ENCODE assay signal across 1 cellular context in the genomic region with DNA sequence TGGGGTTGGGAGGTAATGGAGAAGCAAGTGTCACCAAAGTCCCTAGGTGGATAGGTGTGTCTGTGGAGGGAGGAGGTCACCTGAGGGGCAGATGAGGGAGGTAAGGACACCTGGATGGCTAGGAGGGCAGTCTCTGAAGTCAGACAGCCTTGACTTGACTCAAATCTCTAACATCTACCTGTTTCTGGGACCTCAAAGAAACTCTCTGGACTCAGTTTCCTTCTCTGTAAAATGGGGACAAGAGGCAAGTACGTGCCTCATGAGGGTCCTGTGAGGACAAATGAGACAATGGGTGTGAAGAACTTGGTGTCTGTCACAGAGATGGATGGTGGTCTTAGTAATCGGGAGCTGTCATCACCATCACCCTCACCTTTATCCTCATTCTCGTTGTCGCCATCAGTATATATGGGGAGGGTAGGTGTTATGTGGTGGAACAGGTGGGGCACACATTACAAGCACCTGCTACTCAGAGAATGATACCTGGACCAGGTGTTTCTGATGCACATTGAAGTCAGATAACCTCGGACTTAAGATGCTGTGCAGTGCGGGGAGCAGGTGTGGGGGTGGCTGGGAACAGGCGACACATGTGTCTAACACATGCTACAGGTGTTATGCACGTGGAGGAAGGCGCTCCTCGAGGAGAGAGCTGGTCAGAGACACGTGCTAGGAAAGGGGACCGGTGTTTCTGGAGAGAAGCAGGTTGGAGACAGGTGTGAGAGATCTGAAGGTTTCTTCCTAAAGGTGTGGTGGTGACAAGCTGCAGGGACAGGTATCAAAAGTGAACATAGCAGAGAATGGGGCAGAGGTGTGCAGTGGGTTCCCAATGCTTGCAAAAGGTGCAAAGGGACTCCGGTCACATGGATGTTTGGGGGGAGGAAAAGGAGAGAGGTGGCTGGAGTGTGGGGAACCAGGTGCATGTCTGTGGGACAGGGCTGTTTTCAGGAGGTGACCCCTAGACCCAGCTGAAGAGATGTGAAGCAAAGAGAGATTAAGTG.
TF ChIP-seq lines count a peak whose summit lies in the region.

No MANE protein-coding gene starts in this region.

TF ChIP-seq in K562, 482 proteins besides CTCF, POLR2A, EP300 and RAD21 (continued from another document):
- TF ChIP-seq, protein P1, sequence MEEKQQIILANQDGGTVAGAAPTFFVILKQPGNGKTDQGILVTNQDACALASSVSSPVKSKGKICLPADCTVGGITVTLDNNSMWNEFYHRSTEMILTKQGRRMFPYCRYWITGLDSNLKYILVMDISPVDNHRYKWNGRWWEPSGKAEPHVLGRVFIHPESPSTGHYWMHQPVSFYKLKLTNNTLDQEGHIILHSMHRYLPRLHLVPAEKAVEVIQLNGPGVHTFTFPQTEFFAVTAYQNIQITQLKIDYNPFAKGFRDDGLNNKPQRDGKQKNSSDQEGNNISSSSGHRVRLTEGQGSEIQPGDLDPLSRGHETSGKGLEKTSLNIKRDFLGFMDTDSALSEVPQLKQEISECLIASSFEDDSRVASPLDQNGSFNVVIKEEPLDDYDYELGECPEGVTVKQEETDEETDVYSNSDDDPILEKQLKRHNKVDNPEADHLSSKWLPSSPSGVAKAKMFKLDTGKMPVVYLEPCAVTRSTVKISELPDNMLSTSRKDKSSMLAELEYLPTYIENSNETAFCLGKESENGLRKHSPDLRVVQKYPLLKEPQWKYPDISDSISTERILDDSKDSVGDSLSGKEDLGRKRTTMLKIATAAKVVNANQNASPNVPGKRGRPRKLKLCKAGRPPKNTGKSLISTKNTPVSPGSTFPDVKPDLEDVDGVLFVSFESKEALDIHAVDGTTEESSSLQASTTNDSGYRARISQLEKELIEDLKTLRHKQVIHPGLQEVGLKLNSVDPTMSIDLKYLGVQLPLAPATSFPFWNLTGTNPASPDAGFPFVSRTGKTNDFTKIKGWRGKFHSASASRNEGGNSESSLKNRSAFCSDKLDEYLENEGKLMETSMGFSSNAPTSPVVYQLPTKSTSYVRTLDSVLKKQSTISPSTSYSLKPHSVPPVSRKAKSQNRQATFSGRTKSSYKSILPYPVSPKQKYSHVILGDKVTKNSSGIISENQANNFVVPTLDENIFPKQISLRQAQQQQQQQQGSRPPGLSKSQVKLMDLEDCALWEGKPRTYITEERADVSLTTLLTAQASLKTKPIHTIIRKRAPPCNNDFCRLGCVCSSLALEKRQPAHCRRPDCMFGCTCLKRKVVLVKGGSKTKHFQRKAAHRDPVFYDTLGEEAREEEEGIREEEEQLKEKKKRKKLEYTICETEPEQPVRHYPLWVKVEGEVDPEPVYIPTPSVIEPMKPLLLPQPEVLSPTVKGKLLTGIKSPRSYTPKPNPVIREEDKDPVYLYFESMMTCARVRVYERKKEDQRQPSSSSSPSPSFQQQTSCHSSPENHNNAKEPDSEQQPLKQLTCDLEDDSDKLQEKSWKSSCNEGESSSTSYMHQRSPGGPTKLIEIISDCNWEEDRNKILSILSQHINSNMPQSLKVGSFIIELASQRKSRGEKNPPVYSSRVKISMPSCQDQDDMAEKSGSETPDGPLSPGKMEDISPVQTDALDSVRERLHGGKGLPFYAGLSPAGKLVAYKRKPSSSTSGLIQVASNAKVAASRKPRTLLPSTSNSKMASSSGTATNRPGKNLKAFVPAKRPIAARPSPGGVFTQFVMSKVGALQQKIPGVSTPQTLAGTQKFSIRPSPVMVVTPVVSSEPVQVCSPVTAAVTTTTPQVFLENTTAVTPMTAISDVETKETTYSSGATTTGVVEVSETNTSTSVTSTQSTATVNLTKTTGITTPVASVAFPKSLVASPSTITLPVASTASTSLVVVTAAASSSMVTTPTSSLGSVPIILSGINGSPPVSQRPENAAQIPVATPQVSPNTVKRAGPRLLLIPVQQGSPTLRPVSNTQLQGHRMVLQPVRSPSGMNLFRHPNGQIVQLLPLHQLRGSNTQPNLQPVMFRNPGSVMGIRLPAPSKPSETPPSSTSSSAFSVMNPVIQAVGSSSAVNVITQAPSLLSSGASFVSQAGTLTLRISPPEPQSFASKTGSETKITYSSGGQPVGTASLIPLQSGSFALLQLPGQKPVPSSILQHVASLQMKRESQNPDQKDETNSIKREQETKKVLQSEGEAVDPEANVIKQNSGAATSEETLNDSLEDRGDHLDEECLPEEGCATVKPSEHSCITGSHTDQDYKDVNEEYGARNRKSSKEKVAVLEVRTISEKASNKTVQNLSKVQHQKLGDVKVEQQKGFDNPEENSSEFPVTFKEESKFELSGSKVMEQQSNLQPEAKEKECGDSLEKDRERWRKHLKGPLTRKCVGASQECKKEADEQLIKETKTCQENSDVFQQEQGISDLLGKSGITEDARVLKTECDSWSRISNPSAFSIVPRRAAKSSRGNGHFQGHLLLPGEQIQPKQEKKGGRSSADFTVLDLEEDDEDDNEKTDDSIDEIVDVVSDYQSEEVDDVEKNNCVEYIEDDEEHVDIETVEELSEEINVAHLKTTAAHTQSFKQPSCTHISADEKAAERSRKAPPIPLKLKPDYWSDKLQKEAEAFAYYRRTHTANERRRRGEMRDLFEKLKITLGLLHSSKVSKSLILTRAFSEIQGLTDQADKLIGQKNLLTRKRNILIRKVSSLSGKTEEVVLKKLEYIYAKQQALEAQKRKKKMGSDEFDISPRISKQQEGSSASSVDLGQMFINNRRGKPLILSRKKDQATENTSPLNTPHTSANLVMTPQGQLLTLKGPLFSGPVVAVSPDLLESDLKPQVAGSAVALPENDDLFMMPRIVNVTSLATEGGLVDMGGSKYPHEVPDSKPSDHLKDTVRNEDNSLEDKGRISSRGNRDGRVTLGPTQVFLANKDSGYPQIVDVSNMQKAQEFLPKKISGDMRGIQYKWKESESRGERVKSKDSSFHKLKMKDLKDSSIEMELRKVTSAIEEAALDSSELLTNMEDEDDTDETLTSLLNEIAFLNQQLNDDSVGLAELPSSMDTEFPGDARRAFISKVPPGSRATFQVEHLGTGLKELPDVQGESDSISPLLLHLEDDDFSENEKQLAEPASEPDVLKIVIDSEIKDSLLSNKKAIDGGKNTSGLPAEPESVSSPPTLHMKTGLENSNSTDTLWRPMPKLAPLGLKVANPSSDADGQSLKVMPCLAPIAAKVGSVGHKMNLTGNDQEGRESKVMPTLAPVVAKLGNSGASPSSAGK (IDR thresholded peaks at IDR 0.05) = peak; percentile 93
- TF ChIP-seq ZNF232 (CRISPR knock-in tag; IDR thresholded peaks at IDR 0.05) = peak; percentile 76; the same call in 1 of the 2 replicates
- no peak for TF ChIP-seq ETV6 (IDR thresholded peaks at IDR 0.05; ENCODE audit: borderline replicate concordance in 1 of 2, low read depth in 2 of 2, low read length in 1 of 2)
- TF ChIP-seq ETV6 (CRISPR knock-in tag; IDR thresholded peaks at IDR 0.05; ENCODE audit: borderline replicate concordance) = peak; percentile 58; the same call in 1 of the 2 replicates
